Comparison of ENCODE assay signal across 20 cellular contexts in genomic region chr14:55328317-55328716, GRCh38. TPM values are rescaled to one million over a fixed set of nuclear protein-coding genes. Genes with fewer than 3 reads are reported as not detected.
DNase-seq lines count a peak whose midpoint lies in the region; ATAC-seq, FAIRE-seq and TF ChIP-seq lines count a peak whose summit lies in the region.
"Had no signal": no experiment of that assay in that cellular context is flagged by ENCODE, and none has a peak within 500 bp of the region (broad histone marks: within the 10 kb centered on the region; RNA-seq: fewer than 3 reads in every experiment).

No MANE protein-coding gene starts in this region.

- H3K36me3 ChIP-seq in vagina = no peaks in the 10 kb centered on the region
- H3K36me3 ChIP-seq: sigmoid colon, upper lobe of right lung had no signal

- POLR2A ChIA-PET in A549 (lab: Yijun Ruan, JAX) = no interaction called here

- no peaks in the 10 kb centered on the region for H3K27me3 ChIP-seq in foreskin keratinocyte
- H3K27me3 ChIP-seq in vagina = no peaks in the 10 kb centered on the region
- H3K27me3 ChIP-seq: sigmoid colon, upper lobe of right lung had no signal

- no peak for TF ChIP-seq RAD21 in A549 (conservative IDR thresholded peaks at IDR 0.05 in 1 of 2, IDR thresholded peaks at IDR 0.05 in 1 of 2)

- peaks cover 16% of the 10 kb centered on the region for H3K4me1 ChIP-seq in A549
- H3K4me1 ChIP-seq in foreskin keratinocyte = no peaks in the 10 kb centered on the region
- H3K4me1 ChIP-seq in vagina = peaks cover 52% of the 10 kb centered on the region

- TF ChIP-seq POLR2A in A549 (IDR thresholded peaks at IDR 0.05; ENCODE audit: low read length) (no peak), vagina (IDR thresholded peaks at IDR 0.05) (no peak)

- intact Hi-C loops in vagina (cut with DNase I) = no loop called here

- no peak for FAIRE-seq in A549 (lab: Jason Lieb, UNC)

- no peak for TF ChIP-seq EP300 in A549 (IDR thresholded peaks at IDR 0.05)

- no peak overlapping the region for H3K4me2 ChIP-seq in A549

- TF ChIP-seq CTCF in A549 (IDR thresholded peaks at IDR 0.05) = no peak
- TF ChIP-seq CTCF in foreskin keratinocyte (conservative IDR thresholded peaks at IDR 0.05) = no peak
- TF ChIP-seq CTCF in vagina (IDR thresholded peaks at IDR 0.05) = no peak

- CTCF ChIA-PET in A549 (lab: Yijun Ruan, JAX) = interaction anchor here (0.6 to 1.3 kb wide), 3 partner anchors 12 to 58 kb away, joined by 3 to 4 read pairs (median 3); no protein-coding TSS in a partner anchor

- no peak overlapping the region for H3K27ac ChIP-seq in A549
- H3K27ac ChIP-seq in foreskin keratinocyte = no peak overlapping the region
- no peak overlapping the region for H3K27ac ChIP-seq in vagina
- H3K27ac ChIP-seq: sigmoid colon, upper lobe of right lung had no signal

- H3K4me3 ChIP-seq in A549 (no peak overlapping the region), vagina (no peak overlapping the region)
- H3K4me3 ChIP-seq: sigmoid colon, upper lobe of right lung had no signal

- 98% methylated on average over 3 of the region's 3 CpGs for WGBS in A549 (ENCODE audit: missing lambda C conversion rate)

- no peak for DNase-seq in A549 (ENCODE audit: low read depth in 1 of 2, low spot score in 1 of 2)
- peak; percentile 35 for DNase-seq in ELR (ENCODE audit: low read depth)
- peak; percentile 27 for DNase-seq in amniotic epithelial cell (ENCODE audit: low read depth)
- peak in 1 of 2 donors; percentile 43 for DNase-seq in foreskin keratinocyte
- DNase-seq in vagina (ENCODE audit: extremely low spot score in 2 of 2) = no peak
- no peak for DNase-seq in DMS153 treated with DMSO at 0.1 percent for 48 hours (lab: John Stamatoyannopoulos, UW; ENCODE audit: unreplicated experiment)
- no peak for DNase-seq in A172 (ENCODE audit: low spot score)
- no peak for DNase-seq in DMS53 (lab: John Stamatoyannopoulos, UW)
- DNase-seq: activated CD4-positive, alpha-beta T cell treated with anti-CD3 and anti-CD28 coated beads for 4 hours; activated naive CD4-positive, alpha-beta T cell treated with anti-CD3 and anti-CD28 coated beads, Interleukin-2, amount 50 U/mL, for 16 hours; aorta; erythroblast; Kasumi-1; NCI-H1092 treated with DMSO at 0.1 percent for 48 hours; NCI-H2029; NCI-H345; NCI-H82; nephron progenitor cell; sigmoid colon; upper lobe of right lung had no signal

- H3K9me3 ChIP-seq in A549 = no peaks in the 10 kb centered on the region
- no peaks in the 10 kb centered on the region for H3K9me3 ChIP-seq in vagina
- H3K9me3 ChIP-seq: sigmoid colon, upper lobe of right lung had no signal

- ATAC-seq in A549 (peak; percentile 43 to 50; a peak in 3 of 6 replicates), foreskin keratinocyte (peak; percentile 60)
- ATAC-seq: upper lobe of right lung had no signal

TF ChIP-seq in A549, 52 proteins besides CTCF, POLR2A, EP300 and RAD21:
- TF ChIP-seq NPAS2 (CRISPR knock-in tag; IDR thresholded peaks at IDR 0.05; ENCODE audit: borderline replicate concordance) (no peak), KDM5A (IDR thresholded peaks at IDR 0.05) (no peak), USF2 (IDR thresholded peaks at IDR 0.05) (no peak), HES2 (IDR thresholded peaks at IDR 0.05) (no peak), HMGXB4 (CRISPR knock-in tag; IDR thresholded peaks at IDR 0.05; ENCODE audit: borderline replicate concordance) (no peak), BHLHE40 (IDR thresholded peaks at IDR 0.05; ENCODE audit: low read depth, low read length) (no peak), SMC3 (IDR thresholded peaks at IDR 0.05) (no peak), EHMT2 (IDR thresholded peaks at IDR 0.05; ENCODE audit: low read depth) (no peak), CHD2 (IDR thresholded peaks at IDR 0.05; ENCODE audit: low read length, partially characterized antibody) (no peak), FOXS1 (CRISPR knock-in tag; IDR thresholded peaks at IDR 0.05) (no peak), CBX2 (IDR thresholded peaks at IDR 0.05; ENCODE audit: borderline replicate concordance, low read depth) (no peak), CEBPB (IDR thresholded peaks at IDR 0.05) (no peak), SREBF2 (IDR thresholded peaks at IDR 0.05) (no peak), MAFK (IDR thresholded peaks at IDR 0.05; ENCODE audit: partially characterized antibody) (no peak), CBX8 (IDR thresholded peaks at IDR 0.05) (no peak)
TF ChIP-seq in A549: peak in this region for 0.

RNA-seq across cellular contexts. Expression of gene FBXO34, which starts 57.1 kb away (rescaled TPM):
- polyA plus RNA-seq in A549 (2011; rRNA removed) (27.4 and 28.0 TPM in 2 replicates), A549 (2017; fragmentation: RNase III; extraction: RNeasy Plus Mini Kit Qiagen cat#74134 plus additional on column Dnase treatment) (13.9 to 15.4 TPM (median 14.8 TPM) in 3 replicates), foreskin keratinocyte (5.0 and 6.9 TPM in 2 replicates)
- polyA plus RNA-seq in A549 (2012; cell fraction: cytosol; rRNA removed) = 8.1 and 8.7 TPM in 2 replicates
- 15.1 and 19.3 TPM in 2 replicates for polyA plus RNA-seq in A549 (2012; cell fraction: nucleus; rRNA removed)
- 15.9 and 17.4 TPM in 2 replicates for polyA minus RNA-seq in A549 (2011; rRNA and poly(A)+ RNA removed)
- total RNA-seq in foreskin keratinocyte (16.3 and 17.3 TPM in 2 replicates), vagina (24.6 TPM)
- 13.5 and 16.7 TPM in 2 replicates for total RNA-seq in A172 (2014; rRNA removed; shearing (Covaris generic))

Comparison
In these comparisons a context has a peak if more than half of its experiments do, and no peak if none do; other contexts are left out.
1. DNase-seq: peak in ELR (single experiment) and amniotic epithelial cell (single experiment); none in A549 (0 of 2), vagina (0 of 2), DMS153 treated with DMSO at 0.1 percent for 48 hours (single experiment), A172 (single experiment) and DMS53 (single experiment).